Comparison of ENCODE assay signal across 8 cellular contexts in the genomic region with DNA sequence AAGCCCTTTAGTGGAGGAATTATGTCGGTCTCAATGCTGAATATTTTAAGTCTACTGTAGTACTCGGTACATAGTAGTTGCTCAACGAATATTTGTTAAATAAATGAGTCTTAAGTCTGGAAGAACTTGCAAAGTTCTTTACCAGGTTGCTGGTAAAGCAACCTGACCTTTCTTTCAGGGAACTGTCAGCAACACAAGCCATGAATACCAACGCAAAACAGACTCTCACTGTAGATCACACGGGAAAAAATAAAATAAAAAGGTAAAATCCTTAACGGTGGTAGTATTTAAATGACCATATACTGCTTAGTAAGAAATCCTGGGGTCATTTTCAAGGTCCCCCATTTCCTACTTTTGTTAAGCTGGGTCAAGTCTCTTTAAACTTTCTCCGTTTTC. TPM values are rescaled to one million over a fixed set of nuclear protein-coding genes. Genes with fewer than 3 reads are reported as not detected.
DNase-seq lines count a peak whose midpoint lies in the region; ATAC-seq and TF ChIP-seq lines count a peak whose summit lies in the region.

No MANE protein-coding gene starts in this region.

- H3K9me3 Mint-ChIP-seq in activated CD4-positive, alpha-beta memory T cell treated with anti-CD3 and anti-CD28 coated beads, Interleukin-2, amount 10 ng/mL, durations not matched to agents 7 days and 5 days: no peaks in the 10 kb centered on the region

- H4K20me1 ChIP-seq in DND-41 (ENCODE audit: insufficient read depth, low read length): no peaks in the 10 kb centered on the region

- H3K27me3 Mint-ChIP-seq in activated CD4-positive, alpha-beta memory T cell treated with anti-CD3 and anti-CD28 coated beads, Interleukin-2, amount 10 ng/mL, durations not matched to agents 7 days and 5 days: peaks cover 13% of the 10 kb centered on the region

- DNase-seq in DND-41 (no peak), suprapubic skin (ENCODE audit: low spot score in 2 of 2) (no peak), NCI-H2171 (lab: John Stamatoyannopoulos, UW) (no peak), HT-29 (ENCODE audit: low spot score) (no peak), NCI-H2029 (lab: John Stamatoyannopoulos, UW) (no peak)
- no peak for DNase-seq in activated CD4-positive, alpha-beta memory T cell treated with anti-CD3 and anti-CD28 coated beads, Interleukin-2, amount 10 ng/mL, durations not matched to agents 7 days and 5 days

- peak overlapping the region; percentile 74 for H3K9ac ChIP-seq in DND-41 (ENCODE audit: low read depth, low read length)

- no peaks in the 10 kb centered on the region for H3K9me3 ChIP-seq in DND-41 (ENCODE audit: insufficient read depth, low read length, severe bottlenecking)
- H3K9me3 ChIP-seq in iPS-18c (ENCODE audit: control insufficient read depth, insufficient read depth, low read length): no peaks in the 10 kb centered on the region
- H3K9me3 ChIP-seq in suprapubic skin: no peaks in the 10 kb centered on the region

- peak overlapping the region; percentile 98 for H2AFZ ChIP-seq in DND-41 (ENCODE audit: low read depth, low read length)

- peak overlapping the region; percentile 92 for H3K27ac Mint-ChIP-seq in activated CD4-positive, alpha-beta memory T cell treated with anti-CD3 and anti-CD28 coated beads, Interleukin-2, amount 10 ng/mL, durations not matched to agents 7 days and 5 days

- ATAC-seq in DND-41 (ENCODE audit: insufficient read depth, low read depth) (0 out of 3 replicates have a peak, but pooled peaks have one; percentile 1), HG02759 (IDR thresholded peaks at IDR 0.05; ENCODE audit: unreplicated experiment) (peak; percentile 14)

- H3K4me1 Mint-ChIP-seq in activated CD4-positive, alpha-beta memory T cell treated with anti-CD3 and anti-CD28 coated beads, Interleukin-2, amount 10 ng/mL, durations not matched to agents 7 days and 5 days: peaks cover 24% of the 10 kb centered on the region

- H3K4me1 ChIP-seq in DND-41 (ENCODE audit: insufficient read depth, low read length) (peaks cover 31% of the 10 kb centered on the region), suprapubic skin (peaks cover 20% of the 10 kb centered on the region)

- peak overlapping the region; percentile 80 to 93; a peak in 3 of 4 replicates for H3K4me3 ChIP-seq in DND-41 (ENCODE audit: low read depth in 1 of 2, low read length in 2 of 2)
- H3K4me3 ChIP-seq in iPS-18c (ENCODE audit: insufficient read depth, low read depth, low read length): peak overlapping the region; percentile 83
- peak overlapping the region; percentile 72 for H3K4me3 ChIP-seq in suprapubic skin

- TF ChIP-seq POLR2A in suprapubic skin (IDR thresholded peaks at IDR 0.05): no peak

- POLR2A ChIA-PET in activated CD4-positive, alpha-beta memory T cell treated with anti-CD3 and anti-CD28 coated beads, Interleukin-2, amount 10 ng/mL, durations not matched to agents 7 days and 5 days (lab: Charles Lee): interaction anchor here (0.8 to 1.3 kb wide), 2 partner anchors 9 to 140 kb away, joined by 4 to 6 read pairs; partner anchors contain the start of gene HEATR5A

- H3K27me3 ChIP-seq in DND-41 (ENCODE audit: insufficient read depth, low read length, poor library complexity): no peaks in the 10 kb centered on the region
- no peaks in the 10 kb centered on the region for H3K27me3 ChIP-seq in suprapubic skin

- WGBS in suprapubic skin: 43% methylated on average over 7 of the region's 7 CpGs

- H3K4me3 Mint-ChIP-seq in activated CD4-positive, alpha-beta memory T cell treated with anti-CD3 and anti-CD28 coated beads, Interleukin-2, amount 10 ng/mL, durations not matched to agents 7 days and 5 days: peak overlapping the region; percentile 96

- H3K36me3 ChIP-seq in DND-41 (ENCODE audit: insufficient read depth, low read length) (no peaks in the 10 kb centered on the region), suprapubic skin (no peaks in the 10 kb centered on the region)

- H3K27ac ChIP-seq in DND-41 (ENCODE audit: low read length): peak overlapping the region; percentile 87
- H3K27ac ChIP-seq in suprapubic skin: peak overlapping the region; percentile 77

- H3K36me3 Mint-ChIP-seq in activated CD4-positive, alpha-beta memory T cell treated with anti-CD3 and anti-CD28 coated beads, Interleukin-2, amount 10 ng/mL, durations not matched to agents 7 days and 5 days (ENCODE audit: low read depth): peaks cover 3% of the 10 kb centered on the region

- H3K4me2 ChIP-seq in DND-41 (ENCODE audit: insufficient read depth, low read length): peak overlapping the region; percentile 84

- no peak for TF ChIP-seq EP300 in suprapubic skin (IDR thresholded peaks at IDR 0.05)

- TF ChIP-seq CTCF in DND-41 (IDR thresholded peaks at IDR 0.05; ENCODE audit: borderline replicate concordance, extremely low read depth, low read length, poor library complexity, severe bottlenecking): no peak
- no peak for TF ChIP-seq CTCF in suprapubic skin (IDR thresholded peaks at IDR 0.05)

- H3K79me2 ChIP-seq in DND-41 (ENCODE audit: insufficient read depth, low read length): peaks cover 6% of the 10 kb centered on the region; the same call in 1 of the 2 replicates

- CTCF ChIA-PET in activated CD4-positive, alpha-beta memory T cell treated with anti-CD3 and anti-CD28 coated beads, Interleukin-2, amount 10 ng/mL, durations not matched to agents 7 days and 5 days (lab: Charles Lee): interaction anchor here (0.6 kb wide), 1 partner anchor 67 kb away, joined by 3 read pairs; no protein-coding TSS in a partner anchor

RNA-seq across cellular contexts. Expression of gene NUBPL, which starts 0.4 kb away (rescaled TPM):
- total RNA-seq in activated CD4-positive, alpha-beta memory T cell treated with anti-CD3 and anti-CD28 coated beads, Interleukin-2, amount 10 ng/mL, durations not matched to agents 7 days and 5 days: 1 to 10 TPM; 4.2 to 4.7 TPM
- total RNA-seq in suprapubic skin: 10 to 100 TPM in 2 of 4 donors, 1 to 10 TPM in 2; 7.5 to 28.9 (median 11.9) TPM
- total RNA-seq in HT-29 (2014; rRNA removed; shearing (Covaris generic)): 4.4 and 4.6 TPM in 2 replicates
